Comparison of ENCODE assay signal across 8 cellular contexts in genomic region chr16:85393674-85394510, GRCh38.
DNase-seq lines count a peak whose midpoint lies in the region; ATAC-seq, FAIRE-seq and TF ChIP-seq lines count a peak whose summit lies in the region.

No MANE protein-coding gene starts in this region.

- CTCF ChIA-PET in BJ (lab: Yijun Ruan, JAX), result interaction anchor here (0.7 to 4.0 kb wide), 9 partner anchors 9 to 279 kb away, joined by 3 to 24 read pairs (median 5); no protein-coding TSS in a partner anchor

- peak; percentile 45 for ATAC-seq in HG03342 (IDR thresholded peaks at IDR 0.05; ENCODE audit: unreplicated experiment)
- ATAC-seq in lower lobe of right lung, result peak; percentile 56 to 69
- no peak for ATAC-seq in GM18907 (IDR thresholded peaks at IDR 0.05; ENCODE audit: unreplicated experiment)
- ATAC-seq in HG03571 (IDR thresholded peaks at IDR 0.05; ENCODE audit: unreplicated experiment), result no peak

- FAIRE-seq in bronchial epithelial cell (lab: Jason Lieb, UNC), result no peak

- peaks cover 34% of the 10 kb centered on the region for H3K4me1 ChIP-seq in lower lobe of right lung

- no peak overlapping the region for H3K27ac ChIP-seq in lower lobe of right lung

- DNase-seq in BJ (ENCODE audit: low read depth) (no peak), bronchial epithelial cell (ENCODE audit: low read depth) (no peak), lower lobe of right lung (peak; percentile 80)
- peak; percentile 38 to 53 (median 50) for DNase-seq in activated CD4-positive, CD25-positive, alpha-beta regulatory T cell (lab: John Stamatoyannopoulos, UW)
- DNase-seq in stimulated activated CD8-positive, alpha-beta memory T cell treated with anti-CD3 and anti-CD28 coated beads, Interleukin-2, amount 100 ng/mL, for 48 hours (ENCODE audit: low read depth in 2 of 2), result peak; percentile 62 to 70

- H3K36me3 ChIP-seq in BJ (ENCODE audit: control insufficient read depth, insufficient read depth, low read length), result no peaks in the 10 kb centered on the region
- H3K36me3 ChIP-seq in bronchial epithelial cell (ENCODE audit: control insufficient read depth, insufficient read depth, low read length), result no peaks in the 10 kb centered on the region
- H3K36me3 ChIP-seq in lower lobe of right lung, result no peaks in the 10 kb centered on the region

- peak; percentile 96 for TF ChIP-seq CTCF in BJ (IDR thresholded peaks at IDR 0.05; ENCODE audit: insufficient read depth, low read depth, low read length)
- TF ChIP-seq CTCF in bronchial epithelial cell (IDR thresholded peaks at IDR 0.05; ENCODE audit: insufficient read depth, low read length, severe bottlenecking), result peak; percentile 74
- peak; percentile 84 for TF ChIP-seq CTCF in lower lobe of right lung (IDR thresholded peaks at IDR 0.05)

- H3K4me3 ChIP-seq in BJ (ENCODE audit: low read depth, low read length), result no peak overlapping the region
- no peak overlapping the region for H3K4me3 ChIP-seq in bronchial epithelial cell (ENCODE audit: low read depth, low read length)
- H3K4me3 ChIP-seq in lower lobe of right lung, result no peak overlapping the region

- no peaks in the 10 kb centered on the region for H3K9me3 ChIP-seq in lower lobe of right lung

- POLR2A ChIA-PET in BJ (lab: Charles Lee), result no interaction called here

- H3K27me3 ChIP-seq in BJ (ENCODE audit: control insufficient read depth, insufficient read depth, low read length) (no peaks in the 10 kb centered on the region), bronchial epithelial cell (ENCODE audit: control insufficient read depth, insufficient read depth, low read length) (no peaks in the 10 kb centered on the region), lower lobe of right lung (ENCODE audit: low read depth) (no peaks in the 10 kb centered on the region)

- intact Hi-C loops in lower lobe of right lung (cut with DNase I), result no loop called here

Comparison
In these comparisons a context has a peak if more than half of its experiments do, and no peak if none do; other contexts are left out.
1. DNase-seq: peak in activated CD4-positive, CD25-positive, alpha-beta regulatory T cell (4 of 4), lower lobe of right lung (single experiment) and stimulated activated CD8-positive, alpha-beta memory T cell treated with anti-CD3 and anti-CD28 coated beads, Interleukin-2, amount 100 ng/mL, for 48 hours (2 of 2); none in BJ (single experiment) and bronchial epithelial cell (single experiment).
2. ATAC-seq: peak in HG03342 (single experiment) and lower lobe of right lung (2 of 2); none in GM18907 (single experiment) and HG03571 (single experiment).
3. Peak in every context shown above with its lines, with median percentiles within 50 percentile points of each other: CTCF ChIP-seq.